ENCODE assay signal across 8 cellular contexts in genomic region chr1:144941710-144942109, GRCh38.
DNase-seq lines count a peak whose midpoint lies in the region; ATAC-seq and TF ChIP-seq lines count a peak whose summit lies in the region.
"Not testable (repeated sequence)": the region's sequence is repeated elsewhere in the genome, so short reads cannot be mapped to it uniquely, and the experiment has no call there.

No MANE protein-coding gene starts in this region.

- H3K4me3 Mint-ChIP-seq in activated T-helper 1 cell treated with anti-CD3 and anti-CD28 coated beads, Interleukin-12 subunit alpha, Interleukin-12 subunit beta, Interleukin-2, Interleukin-4 antibody, amounts not matched to agents 30 ng/mL and 10 ng/mL and 1 ng/mL, durations not matched to agents 14 hours and 24 hours and 36 hours: peak overlapping the region; percentile 15
- H3K4me3 Mint-ChIP-seq in dendritic cell treated with granulocyte-macrophage colony-stimulating factor and Interleukin-4, amounts not matched to agents 40 ng/mL and 50 ng/mL, for 4 days: not testable (repeated sequence)
- peak overlapping the region; percentile 10 for H3K4me3 Mint-ChIP-seq in stimulated activated naive CD8-positive, alpha-beta T cell treated with anti-CD3 and anti-CD28 coated beads, Interleukin-15, Interleukin-2, amounts not matched to agents 100 ng/mL and 50 ng/mL, for 24 hours

- H3K27me3 ChIP-seq in RWPE2 (ENCODE audit: insufficient read depth, poor library complexity, severe bottlenecking): not testable (repeated sequence)

- not testable (repeated sequence) for H3K9me3 ChIP-seq in RWPE2 (ENCODE audit: severe bottlenecking)

- ATAC-seq in GM18508 (IDR thresholded peaks at IDR 0.05; ENCODE audit: insufficient read depth, unreplicated experiment) (peak; percentile 55), GM19395 (IDR thresholded peaks at IDR 0.05; ENCODE audit: unreplicated experiment) (peak; percentile 57), HG02759 (IDR thresholded peaks at IDR 0.05; ENCODE audit: unreplicated experiment) (peak; percentile 73), HG03354 (IDR thresholded peaks at IDR 0.05; ENCODE audit: poor library complexity, severe bottlenecking, unreplicated experiment) (peak; percentile 65), RWPE2 (ENCODE audit: low read depth) (peak; percentile 70)

- not testable (repeated sequence) for DNase-seq in RWPE2 (ENCODE audit: low spot score); activated T-helper 1 cell treated with anti-CD3 and anti-CD28 coated beads, Interleukin-12 subunit alpha, Interleukin-12 subunit beta, Interleukin-2, Interleukin-4 antibody, amounts not matched to agents 30 ng/mL and 10 ng/mL and 1 ng/mL, durations not matched to agents 14 hours and 24 hours and 36 hours (ENCODE audit: low spot score)

- H3K36me3 ChIP-seq in RWPE2 (ENCODE audit: low read depth): not testable (repeated sequence)

- not testable (repeated sequence) for H3K36me3 Mint-ChIP-seq in activated T-helper 1 cell treated with anti-CD3 and anti-CD28 coated beads, Interleukin-12 subunit alpha, Interleukin-12 subunit beta, Interleukin-2, Interleukin-4 antibody, amounts not matched to agents 30 ng/mL and 10 ng/mL and 1 ng/mL, durations not matched to agents 14 hours and 24 hours and 36 hours (ENCODE audit: low read depth); dendritic cell treated with granulocyte-macrophage colony-stimulating factor and Interleukin-4, amounts not matched to agents 40 ng/mL and 50 ng/mL, for 4 days (ENCODE audit: low read depth); stimulated activated naive CD8-positive, alpha-beta T cell treated with anti-CD3 and anti-CD28 coated beads, Interleukin-15, Interleukin-2, amounts not matched to agents 100 ng/mL and 50 ng/mL, for 24 hours (ENCODE audit: low read depth)

- not testable (repeated sequence) for H3K27ac ChIP-seq in RWPE2 (ENCODE audit: poor library complexity, severe bottlenecking)

- H3K4me1 Mint-ChIP-seq in activated T-helper 1 cell treated with anti-CD3 and anti-CD28 coated beads, Interleukin-12 subunit alpha, Interleukin-12 subunit beta, Interleukin-2, Interleukin-4 antibody, amounts not matched to agents 30 ng/mL and 10 ng/mL and 1 ng/mL, durations not matched to agents 14 hours and 24 hours and 36 hours (ENCODE audit: low read depth); dendritic cell treated with granulocyte-macrophage colony-stimulating factor and Interleukin-4, amounts not matched to agents 40 ng/mL and 50 ng/mL, for 4 days (ENCODE audit: low read depth); stimulated activated naive CD8-positive, alpha-beta T cell treated with anti-CD3 and anti-CD28 coated beads, Interleukin-15, Interleukin-2, amounts not matched to agents 100 ng/mL and 50 ng/mL, for 24 hours (ENCODE audit: low read depth): not testable (repeated sequence)

- not testable (repeated sequence) for H3K4me1 ChIP-seq in RWPE2 (ENCODE audit: insufficient read depth, poor library complexity, severe bottlenecking)

- not testable (repeated sequence) for H3K4me3 ChIP-seq in RWPE2 (ENCODE audit: severe bottlenecking)

- H3K9me3 Mint-ChIP-seq in activated T-helper 1 cell treated with anti-CD3 and anti-CD28 coated beads, Interleukin-12 subunit alpha, Interleukin-12 subunit beta, Interleukin-2, Interleukin-4 antibody, amounts not matched to agents 30 ng/mL and 10 ng/mL and 1 ng/mL, durations not matched to agents 14 hours and 24 hours and 36 hours; dendritic cell treated with granulocyte-macrophage colony-stimulating factor and Interleukin-4, amounts not matched to agents 40 ng/mL and 50 ng/mL, for 4 days; stimulated activated naive CD8-positive, alpha-beta T cell treated with anti-CD3 and anti-CD28 coated beads, Interleukin-15, Interleukin-2, amounts not matched to agents 100 ng/mL and 50 ng/mL, for 24 hours: not testable (repeated sequence)

- intact Hi-C loops in activated T-helper 1 cell treated with anti-CD3 and anti-CD28 coated beads, Interleukin-12 subunit alpha, Interleukin-12 subunit beta, Interleukin-2, Interleukin-4 antibody, amounts not matched to agents 30 ng/mL and 10 ng/mL and 1 ng/mL, durations not matched to agents 14 hours and 24 hours and 36 hours (cut with micrococcal nuclease); dendritic cell treated with granulocyte-macrophage colony-stimulating factor and Interleukin-4, amounts not matched to agents 40 ng/mL and 50 ng/mL, for 4 days (cut with micrococcal nuclease): not testable (repeated sequence)

- not testable (repeated sequence) for H3K27me3 Mint-ChIP-seq in activated T-helper 1 cell treated with anti-CD3 and anti-CD28 coated beads, Interleukin-12 subunit alpha, Interleukin-12 subunit beta, Interleukin-2, Interleukin-4 antibody, amounts not matched to agents 30 ng/mL and 10 ng/mL and 1 ng/mL, durations not matched to agents 14 hours and 24 hours and 36 hours (ENCODE audit: insufficient read depth); dendritic cell treated with granulocyte-macrophage colony-stimulating factor and Interleukin-4, amounts not matched to agents 40 ng/mL and 50 ng/mL, for 4 days; stimulated activated naive CD8-positive, alpha-beta T cell treated with anti-CD3 and anti-CD28 coated beads, Interleukin-15, Interleukin-2, amounts not matched to agents 100 ng/mL and 50 ng/mL, for 24 hours

- peak overlapping the region; percentile 75 for H3K27ac Mint-ChIP-seq in activated T-helper 1 cell treated with anti-CD3 and anti-CD28 coated beads, Interleukin-12 subunit alpha, Interleukin-12 subunit beta, Interleukin-2, Interleukin-4 antibody, amounts not matched to agents 30 ng/mL and 10 ng/mL and 1 ng/mL, durations not matched to agents 14 hours and 24 hours and 36 hours
- H3K27ac Mint-ChIP-seq in dendritic cell treated with granulocyte-macrophage colony-stimulating factor and Interleukin-4, amounts not matched to agents 40 ng/mL and 50 ng/mL, for 4 days: peak overlapping the region; percentile 63
- H3K27ac Mint-ChIP-seq in stimulated activated naive CD8-positive, alpha-beta T cell treated with anti-CD3 and anti-CD28 coated beads, Interleukin-15, Interleukin-2, amounts not matched to agents 100 ng/mL and 50 ng/mL, for 24 hours: peak overlapping the region; percentile 93

- TF ChIP-seq CTCF in RWPE2 (IDR thresholded peaks at IDR 0.05; ENCODE audit: poor library complexity, severe bottlenecking): not testable (repeated sequence)
